ENCODE assay signal across 2 cellular contexts in the genomic region with DNA sequence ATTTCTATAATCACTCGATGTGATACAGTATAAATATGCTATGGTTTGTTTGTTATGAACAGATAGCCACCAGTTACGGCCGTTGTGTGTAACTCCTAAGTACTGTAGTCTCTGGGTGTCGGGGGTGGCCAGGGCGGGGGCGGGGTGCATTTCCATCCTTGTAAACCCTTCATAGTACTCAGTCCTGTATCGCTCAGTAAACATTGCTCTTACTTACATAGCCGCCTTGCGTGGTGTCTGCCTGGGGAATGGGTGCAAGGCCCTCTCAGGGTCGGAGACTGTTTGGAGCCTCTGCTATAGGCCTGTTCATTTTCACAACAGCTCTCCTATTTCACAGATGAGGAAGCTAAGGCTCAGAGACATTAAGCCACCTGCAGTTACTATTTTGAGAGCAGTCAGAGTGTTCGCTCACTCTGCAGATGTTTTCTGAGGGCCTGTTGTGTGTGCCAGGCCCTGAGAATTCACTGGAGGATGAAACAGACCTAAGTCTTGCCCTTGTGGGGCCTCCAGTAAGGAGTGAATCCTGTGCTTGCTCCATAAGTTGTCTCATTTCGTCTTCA.
TF ChIP-seq lines count a peak whose summit lies in the region.

No MANE protein-coding gene starts in this region.

TF ChIP-seq in liver, 16 proteins besides CTCF, POLR2A, EP300 and RAD21:
- TF ChIP-seq SP1 (IDR thresholded peaks at IDR 0.05) (no peak), JUND (IDR thresholded peaks at IDR 0.05) (no peak), EGR1 (IDR thresholded peaks at IDR 0.05; ENCODE audit: low read depth in 2 of 2) (no peak), FOXA2 (IDR thresholded peaks at IDR 0.05) (no peak), HNF4G (IDR thresholded peaks at IDR 0.05) (no peak), NR2F2 (IDR thresholded peaks at IDR 0.05) (no peak), RXRA (IDR thresholded peaks at IDR 0.05) (no peak), HNF4A (conservative IDR thresholded peaks at IDR 0.05) (no peak), FOXA1 (IDR thresholded peaks at IDR 0.05) (no peak), YY1 (IDR thresholded peaks at IDR 0.05) (no peak), GABPA (IDR thresholded peaks at IDR 0.05 in 1 of 2, conservative IDR thresholded peaks at IDR 0.05 in 1 of 2) (no peak), TAF1 (conservative IDR thresholded peaks at IDR 0.05) (no peak)
- TF ChIP-seq, protein P1, sequence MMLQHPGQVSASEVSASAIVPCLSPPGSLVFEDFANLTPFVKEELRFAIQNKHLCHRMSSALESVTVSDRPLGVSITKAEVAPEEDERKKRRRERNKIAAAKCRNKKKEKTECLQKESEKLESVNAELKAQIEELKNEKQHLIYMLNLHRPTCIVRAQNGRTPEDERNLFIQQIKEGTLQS (IDR thresholded peaks at IDR 0.05), result no peak
- TF ChIP-seq, protein P2, sequence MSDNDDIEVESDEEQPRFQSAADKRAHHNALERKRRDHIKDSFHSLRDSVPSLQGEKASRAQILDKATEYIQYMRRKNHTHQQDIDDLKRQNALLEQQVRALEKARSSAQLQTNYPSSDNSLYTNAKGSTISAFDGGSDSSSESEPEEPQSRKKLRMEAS (IDR thresholded peaks at IDR 0.05), result no peak
- TF ChIP-seq, protein P3, sequence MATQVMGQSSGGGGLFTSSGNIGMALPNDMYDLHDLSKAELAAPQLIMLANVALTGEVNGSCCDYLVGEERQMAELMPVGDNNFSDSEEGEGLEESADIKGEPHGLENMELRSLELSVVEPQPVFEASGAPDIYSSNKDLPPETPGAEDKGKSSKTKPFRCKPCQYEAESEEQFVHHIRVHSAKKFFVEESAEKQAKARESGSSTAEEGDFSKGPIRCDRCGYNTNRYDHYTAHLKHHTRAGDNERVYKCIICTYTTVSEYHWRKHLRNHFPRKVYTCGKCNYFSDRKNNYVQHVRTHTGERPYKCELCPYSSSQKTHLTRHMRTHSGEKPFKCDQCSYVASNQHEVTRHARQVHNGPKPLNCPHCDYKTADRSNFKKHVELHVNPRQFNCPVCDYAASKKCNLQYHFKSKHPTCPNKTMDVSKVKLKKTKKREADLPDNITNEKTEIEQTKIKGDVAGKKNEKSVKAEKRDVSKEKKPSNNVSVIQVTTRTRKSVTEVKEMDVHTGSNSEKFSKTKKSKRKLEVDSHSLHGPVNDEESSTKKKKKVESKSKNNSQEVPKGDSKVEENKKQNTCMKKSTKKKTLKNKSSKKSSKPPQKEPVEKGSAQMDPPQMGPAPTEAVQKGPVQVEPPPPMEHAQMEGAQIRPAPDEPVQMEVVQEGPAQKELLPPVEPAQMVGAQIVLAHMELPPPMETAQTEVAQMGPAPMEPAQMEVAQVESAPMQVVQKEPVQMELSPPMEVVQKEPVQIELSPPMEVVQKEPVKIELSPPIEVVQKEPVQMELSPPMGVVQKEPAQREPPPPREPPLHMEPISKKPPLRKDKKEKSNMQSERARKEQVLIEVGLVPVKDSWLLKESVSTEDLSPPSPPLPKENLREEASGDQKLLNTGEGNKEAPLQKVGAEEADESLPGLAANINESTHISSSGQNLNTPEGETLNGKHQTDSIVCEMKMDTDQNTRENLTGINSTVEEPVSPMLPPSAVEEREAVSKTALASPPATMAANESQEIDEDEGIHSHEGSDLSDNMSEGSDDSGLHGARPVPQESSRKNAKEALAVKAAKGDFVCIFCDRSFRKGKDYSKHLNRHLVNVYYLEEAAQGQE (IDR thresholded peaks at IDR 0.05), result no peak
- TF ChIP-seq, protein P4, sequence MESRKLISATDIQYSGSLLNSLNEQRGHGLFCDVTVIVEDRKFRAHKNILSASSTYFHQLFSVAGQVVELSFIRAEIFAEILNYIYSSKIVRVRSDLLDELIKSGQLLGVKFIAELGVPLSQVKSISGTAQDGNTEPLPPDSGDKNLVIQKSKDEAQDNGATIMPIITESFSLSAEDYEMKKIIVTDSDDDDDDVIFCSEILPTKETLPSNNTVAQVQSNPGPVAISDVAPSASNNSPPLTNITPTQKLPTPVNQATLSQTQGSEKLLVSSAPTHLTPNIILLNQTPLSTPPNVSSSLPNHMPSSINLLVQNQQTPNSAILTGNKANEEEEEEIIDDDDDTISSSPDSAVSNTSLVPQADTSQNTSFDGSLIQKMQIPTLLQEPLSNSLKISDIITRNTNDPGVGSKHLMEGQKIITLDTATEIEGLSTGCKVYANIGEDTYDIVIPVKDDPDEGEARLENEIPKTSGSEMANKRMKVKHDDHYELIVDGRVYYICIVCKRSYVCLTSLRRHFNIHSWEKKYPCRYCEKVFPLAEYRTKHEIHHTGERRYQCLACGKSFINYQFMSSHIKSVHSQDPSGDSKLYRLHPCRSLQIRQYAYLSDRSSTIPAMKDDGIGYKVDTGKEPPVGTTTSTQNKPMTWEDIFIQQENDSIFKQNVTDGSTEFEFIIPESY (IDR thresholded peaks at IDR 0.05), result no peak

TF ChIP-seq in HepG2, 621 proteins besides CTCF, POLR2A, EP300 and RAD21:
- TF ChIP-seq, protein P5, sequence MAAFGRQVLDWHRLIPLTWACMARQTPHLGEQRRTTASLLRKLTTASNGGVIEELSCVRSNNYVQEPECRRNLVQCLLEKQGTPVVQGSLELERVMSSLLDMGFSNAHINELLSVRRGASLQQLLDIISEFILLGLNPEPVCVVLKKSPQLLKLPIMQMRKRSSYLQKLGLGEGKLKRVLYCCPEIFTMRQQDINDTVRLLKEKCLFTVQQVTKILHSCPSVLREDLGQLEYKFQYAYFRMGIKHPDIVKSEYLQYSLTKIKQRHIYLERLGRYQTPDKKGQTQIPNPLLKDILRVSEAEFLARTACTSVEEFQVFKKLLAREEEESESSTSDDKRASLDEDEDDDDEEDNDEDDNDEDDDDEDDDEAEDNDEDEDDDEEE (CRISPR knock-in tag; IDR thresholded peaks at IDR 0.05), result no peak
- TF ChIP-seq, protein P6, sequence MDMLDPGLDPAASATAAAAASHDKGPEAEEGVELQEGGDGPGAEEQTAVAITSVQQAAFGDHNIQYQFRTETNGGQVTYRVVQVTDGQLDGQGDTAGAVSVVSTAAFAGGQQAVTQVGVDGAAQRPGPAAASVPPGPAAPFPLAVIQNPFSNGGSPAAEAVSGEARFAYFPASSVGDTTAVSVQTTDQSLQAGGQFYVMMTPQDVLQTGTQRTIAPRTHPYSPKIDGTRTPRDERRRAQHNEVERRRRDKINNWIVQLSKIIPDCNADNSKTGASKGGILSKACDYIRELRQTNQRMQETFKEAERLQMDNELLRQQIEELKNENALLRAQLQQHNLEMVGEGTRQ (IDR thresholded peaks at IDR 0.05; ENCODE audit: low read depth, low read length), result no peak
- TF ChIP-seq, protein P6 (CRISPR knock-in tag; IDR thresholded peaks at IDR 0.05; ENCODE audit: borderline replicate concordance), result no peak
